Comparison of ENCODE assay signal across 8 cellular contexts in genomic region chr10:92691591-92692084, GRCh38. TPM values are rescaled to one million over a fixed set of nuclear protein-coding genes. Genes with fewer than 3 reads are reported as not detected.
DNase-seq lines count a peak whose midpoint lies in the region; ATAC-seq and TF ChIP-seq lines count a peak whose summit lies in the region.

No MANE protein-coding gene starts in this region.

- H3K4me1 ChIP-seq in mononuclear cell (ENCODE audit: insufficient read depth, low read length), result peaks cover 40% of the 10 kb centered on the region

- in situ Hi-C loops in G401 (cut with HindIII; ENCODE audit: low sequenced_read_pairs), result no loop called here

- peak; percentile 48 for TF ChIP-seq POLR2A in NB4 (IDR thresholded peaks at IDR 0.05; ENCODE audit: extremely low read depth, insufficient read length)

- peaks cover 7% of the 10 kb centered on the region for H3K27me3 ChIP-seq in mononuclear cell (ENCODE audit: insufficient read depth, low read length)

- ATAC-seq in SK-N-SH treated with all-trans-retinoic acid at 6 μM for 48 hours (no peak), HG02840 (IDR thresholded peaks at IDR 0.05; ENCODE audit: low FRiP score, unreplicated experiment) (no peak)

- peak; percentile 94 to 96 for DNase-seq in AML-193 (lab: John Stamatoyannopoulos, UW)
- DNase-seq in NB4 (ENCODE audit: low read depth), result peak; percentile 93
- peak; percentile 73 to 91 for DNase-seq in dermis microvascular lymphatic vessel endothelial cell (ENCODE audit: low read depth in 2 of 2)
- DNase-seq in effector CD8-positive, alpha-beta T cell (lab: John Stamatoyannopoulos, UW), result no peak
- no peak for DNase-seq in G401 (ENCODE audit: low spot score)

- H3K9me3 ChIP-seq in mononuclear cell (ENCODE audit: low read depth, low read length), result no peaks in the 10 kb centered on the region

- peak overlapping the region; percentile 94 for H3K4me3 ChIP-seq in NB4 (ENCODE audit: low read depth, low read length)
- peak overlapping the region; percentile 80 for H3K4me3 ChIP-seq in mononuclear cell (ENCODE audit: low read length)

- no peak for TF ChIP-seq CTCF in NB4 (IDR thresholded peaks at IDR 0.05; ENCODE audit: low read depth, low read length)

TF ChIP-seq in SK-N-SH treated with all-trans-retinoic acid at 6 μM for 48 hours, 23 proteins besides CTCF, POLR2A, EP300 and RAD21:
- no peak for TF ChIP-seq ZFP3 (CRISPR knock-in tag; IDR thresholded peaks at IDR 0.05)
TF ChIP-seq in SK-N-SH treated with all-trans-retinoic acid at 6 μM for 48 hours: peak in this region for 0.

RNA-seq across cellular contexts. Expression of gene HHEX, which starts 1.9 kb away (rescaled TPM):
- total RNA-seq in dermis microvascular lymphatic vessel endothelial cell, result 36.8 and 62.8 TPM in 2 replicates
- total RNA-seq in mononuclear cell, result 30.3 TPM
- 0.54 and 0.98 TPM in 2 replicates for total RNA-seq in G401 (2014; rRNA removed; shearing (Covaris generic))

Comparison
In these comparisons a context has a peak if more than half of its experiments do, and no peak if none do; other contexts are left out.
1. DNase-seq: peak in AML-193 (2 of 2), NB4 (single experiment) and dermis microvascular lymphatic vessel endothelial cell (2 of 2); none in effector CD8-positive, alpha-beta T cell (single experiment) and G401 (single experiment).
2. RNA of gene HHEX, which starts 1.9 kb away (total RNA-seq): 36.8 to 62.8 TPM in dermis microvascular lymphatic vessel endothelial cell and 30.3 TPM in mononuclear cell (single experiment); 0.54 to 0.98 TPM in G401; every median in the first group is over 10 times any median in the second.